In the genomic region with DNA sequence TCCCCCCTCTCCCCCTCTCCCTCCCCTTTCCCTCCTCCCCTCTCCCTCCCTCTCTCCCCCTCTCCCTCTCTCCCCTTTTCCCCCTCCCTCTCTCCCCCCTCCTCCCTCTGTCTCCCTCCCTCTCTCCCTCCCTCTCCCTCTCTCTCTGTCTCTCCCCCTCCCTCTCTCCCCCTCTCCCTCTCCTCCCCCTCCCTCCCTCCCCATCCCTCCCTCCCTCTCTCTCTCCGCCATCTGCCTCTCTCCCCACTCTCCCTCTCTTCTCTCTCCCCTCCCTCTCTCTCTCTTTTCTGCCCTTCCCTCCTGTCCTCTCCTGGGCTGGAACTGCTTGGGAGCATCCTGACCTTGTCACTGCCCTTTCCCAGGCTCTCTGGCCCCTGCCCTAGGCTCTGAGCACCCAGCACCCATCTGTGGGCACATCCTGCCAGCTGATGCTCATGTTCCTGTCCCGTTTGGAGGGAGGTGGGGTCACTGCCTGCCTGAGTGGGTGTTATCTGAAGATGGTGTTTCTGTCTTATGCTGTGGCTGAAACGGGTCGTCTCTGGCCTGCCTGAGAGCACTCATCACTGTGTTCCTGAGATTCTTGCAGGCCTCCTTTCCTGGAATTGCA, we compare ENCODE assay signal across 10 cellular contexts. TPM values are rescaled to one million over a fixed set of nuclear protein-coding genes. Genes with fewer than 3 reads are reported as not detected.
A peak's percentile ranks its signal among the peaks of the same experiment; 100 is the strongest.
DNase-seq lines count a peak whose midpoint lies in the region; ATAC-seq, FAIRE-seq and TF ChIP-seq lines count a peak whose summit lies in the region.
"Had no signal": no experiment of that assay in that cellular context is flagged by ENCODE, and none has a peak within 500 bp of the region (broad histone marks: within the 10 kb centered on the region; RNA-seq: fewer than 3 reads in every experiment).

No MANE protein-coding gene starts in this region.

- H3K9ac ChIP-seq in kidney (ENCODE audit: low read length in 2 of 2) = no peak overlapping the region
- H3K9ac ChIP-seq in mammary epithelial cell (ENCODE audit: insufficient read depth, low read length) = no peak overlapping the region

- no peak for DNase-seq in activated CD4-positive, alpha-beta T cell treated with anti-CD3 and anti-CD28 coated beads, Interleukin-2, amount 10 ng/mL, durations not matched to agents 24 days and 14 days
- no peak for DNase-seq in activated CD4-positive, alpha-beta T cell treated with anti-CD3 and anti-CD28 coated beads for 1 hour
- DNase-seq in T-helper 2 cell treated with Interferon-gamma antibody and Interleukin-4, amounts not matched to agents 5 μg/mL and 100 μg/mL, for 36 hours (ENCODE audit: low spot score) = peak; percentile 17
- DNase-seq in kidney = peak; percentile 39
- DNase-seq in stimulated activated effector memory CD8-positive, alpha-beta T cell treated with anti-CD3 and anti-CD28 coated beads, Interleukin-12 subunit alpha, Interleukin-12 subunit beta, amount 100 ng/mL, for 72 hours (ENCODE audit: low spot score in 2 of 2) = no peak
- DNase-seq in mammary epithelial cell = no peak
- DNase-seq: NCI-H1417 treated with DMSO at 0.1 percent for 48 hours had no signal

- no peak for ATAC-seq in stimulated activated effector memory CD8-positive, alpha-beta T cell treated with anti-CD3 and anti-CD28 coated beads, Interleukin-12 subunit alpha, Interleukin-12 subunit beta, amount 100 ng/mL, for 72 hours
- ATAC-seq in GM21390 (IDR thresholded peaks at IDR 0.05; ENCODE audit: unreplicated experiment) (no peak), HG03521 (IDR thresholded peaks at IDR 0.05; ENCODE audit: unreplicated experiment) (no peak)

- H4K20me1 ChIP-seq in mammary epithelial cell (ENCODE audit: insufficient read depth, low read length) = no peaks in the 10 kb centered on the region

- H3K27me3 ChIP-seq in mammary epithelial cell (ENCODE audit: insufficient read depth, low read length) = no peaks in the 10 kb centered on the region

- no peak overlapping the region for H3K4me3 ChIP-seq in kidney (ENCODE audit: low read length in 2 of 2)
- H3K4me3 ChIP-seq in mammary epithelial cell (replicated peaks in 1 of 3; ENCODE audit: insufficient read depth in 1 of 3, low read depth in 2 of 3, low read length in 3 of 3) = no peak overlapping the region

- peaks cover 11% of the 10 kb centered on the region for H3K4me1 Mint-ChIP-seq in activated CD4-positive, alpha-beta T cell treated with anti-CD3 and anti-CD28 coated beads, Interleukin-2, amount 10 ng/mL, durations not matched to agents 24 days and 14 days
- H3K4me1 Mint-ChIP-seq in T-helper 2 cell treated with Interferon-gamma antibody and Interleukin-4, amounts not matched to agents 5 μg/mL and 100 μg/mL, for 36 hours (ENCODE audit: low read depth) = peaks cover 11% of the 10 kb centered on the region
- peaks cover 15% of the 10 kb centered on the region for H3K4me1 Mint-ChIP-seq in stimulated activated effector memory CD8-positive, alpha-beta T cell treated with anti-CD3 and anti-CD28 coated beads, Interleukin-12 subunit alpha, Interleukin-12 subunit beta, amount 100 ng/mL, for 72 hours

- no peaks in the 10 kb centered on the region for H3K79me2 ChIP-seq in mammary epithelial cell (ENCODE audit: insufficient read depth, low read length)

- no peak for FAIRE-seq in kidney (lab: Jason Lieb, UNC)

- dilution Hi-C loops in mammary epithelial cell (cut with HindIII; ENCODE audit: low sequenced_read_pairs) = no loop called here

- H3K27ac Mint-ChIP-seq in activated CD4-positive, alpha-beta T cell treated with anti-CD3 and anti-CD28 coated beads, Interleukin-2, amount 10 ng/mL, durations not matched to agents 24 days and 14 days = peak overlapping the region; percentile 84
- peak overlapping the region; percentile 91 for H3K27ac Mint-ChIP-seq in T-helper 2 cell treated with Interferon-gamma antibody and Interleukin-4, amounts not matched to agents 5 μg/mL and 100 μg/mL, for 36 hours
- H3K27ac Mint-ChIP-seq in stimulated activated effector memory CD8-positive, alpha-beta T cell treated with anti-CD3 and anti-CD28 coated beads, Interleukin-12 subunit alpha, Interleukin-12 subunit beta, amount 100 ng/mL, for 72 hours = peak overlapping the region; percentile 91

- no peaks in the 10 kb centered on the region for H3K9me3 ChIP-seq in kidney (ENCODE audit: control insufficient read depth in 1 of 2, low read length in 2 of 2)
- no peaks in the 10 kb centered on the region for H3K9me3 ChIP-seq in mammary epithelial cell (replicated peaks; ENCODE audit: insufficient read depth, low read length)

- intact Hi-C loops in activated CD4-positive, alpha-beta T cell treated with anti-CD3 and anti-CD28 coated beads, Interleukin-2, amount 10 ng/mL, durations not matched to agents 24 days and 14 days (cut with micrococcal nuclease) = loop anchor here (1.0 to 5.0 kb wide), 4 partner anchors 83 to 313 kb away; a partner anchor contains a TSS
- intact Hi-C loops in kidney (cut with DNase I) (no loop called here), mammary epithelial cell (cut with micrococcal nuclease) (loop anchor here (5.0 kb wide), 2 partner anchors 143 to 313 kb away; a partner anchor contains a TSS)

- no peaks in the 10 kb centered on the region for H3K27me3 Mint-ChIP-seq in activated CD4-positive, alpha-beta T cell treated with anti-CD3 and anti-CD28 coated beads, Interleukin-2, amount 10 ng/mL, durations not matched to agents 24 days and 14 days
- no peaks in the 10 kb centered on the region for H3K27me3 Mint-ChIP-seq in T-helper 2 cell treated with Interferon-gamma antibody and Interleukin-4, amounts not matched to agents 5 μg/mL and 100 μg/mL, for 36 hours (ENCODE audit: low read depth)

- no peak overlapping the region for H2AFZ ChIP-seq in mammary epithelial cell (ENCODE audit: low read depth, low read length)

- no peak overlapping the region for H3K27ac ChIP-seq in kidney (ENCODE audit: low read depth in 2 of 2, low read length in 2 of 2)
- H3K27ac ChIP-seq in mammary epithelial cell (ENCODE audit: insufficient read depth, low read depth, low read length) = no peak overlapping the region

- 46% methylated on average over 3 of the region's 4 CpGs for WGBS in mammary epithelial cell (ENCODE audit: low coverage, missing lambda C conversion rate)

- CTCF ChIA-PET in mammary epithelial cell (lab: Charles Lee; ENCODE audit: low non-redundant PET) = no interaction called here

- no peaks in the 10 kb centered on the region for H3K36me3 Mint-ChIP-seq in activated CD4-positive, alpha-beta T cell treated with anti-CD3 and anti-CD28 coated beads, Interleukin-2, amount 10 ng/mL, durations not matched to agents 24 days and 14 days (ENCODE audit: low read depth)
- no peaks in the 10 kb centered on the region for H3K36me3 Mint-ChIP-seq in T-helper 2 cell treated with Interferon-gamma antibody and Interleukin-4, amounts not matched to agents 5 μg/mL and 100 μg/mL, for 36 hours (ENCODE audit: low read depth)
- H3K36me3 Mint-ChIP-seq in stimulated activated effector memory CD8-positive, alpha-beta T cell treated with anti-CD3 and anti-CD28 coated beads, Interleukin-12 subunit alpha, Interleukin-12 subunit beta, amount 100 ng/mL, for 72 hours = no peaks in the 10 kb centered on the region

- H3K4me1 ChIP-seq in kidney (ENCODE audit: control insufficient read depth in 1 of 2, insufficient read depth in 1 of 2, low read depth in 1 of 2, low read length in 2 of 2) = no peaks in the 10 kb centered on the region
- peaks cover 4% of the 10 kb centered on the region for H3K4me1 ChIP-seq in mammary epithelial cell (ENCODE audit: insufficient read depth, low read length)

- no TSS peak for BruUV-seq in mammary epithelial cell (replicated peaks; lab: Mats Ljungman, UMichigan)

- H3K36me3 ChIP-seq in kidney (ENCODE audit: control insufficient read depth in 1 of 2, insufficient read depth in 2 of 2, low read length in 2 of 2) (peaks cover 0 to 9% of the 10 kb centered on the region in 2 donors), mammary epithelial cell (ENCODE audit: insufficient read depth, low read length) (no peaks in the 10 kb centered on the region)

- no peaks in the 10 kb centered on the region for H3K9me3 Mint-ChIP-seq in activated CD4-positive, alpha-beta T cell treated with anti-CD3 and anti-CD28 coated beads, Interleukin-2, amount 10 ng/mL, durations not matched to agents 24 days and 14 days
- H3K9me3 Mint-ChIP-seq in T-helper 2 cell treated with Interferon-gamma antibody and Interleukin-4, amounts not matched to agents 5 μg/mL and 100 μg/mL, for 36 hours = no peaks in the 10 kb centered on the region
- no peaks in the 10 kb centered on the region for H3K9me3 Mint-ChIP-seq in stimulated activated effector memory CD8-positive, alpha-beta T cell treated with anti-CD3 and anti-CD28 coated beads, Interleukin-12 subunit alpha, Interleukin-12 subunit beta, amount 100 ng/mL, for 72 hours

- peak overlapping the region; percentile 26 for H3K4me3 Mint-ChIP-seq in activated CD4-positive, alpha-beta T cell treated with anti-CD3 and anti-CD28 coated beads, Interleukin-2, amount 10 ng/mL, durations not matched to agents 24 days and 14 days
- peak overlapping the region; percentile 59 for H3K4me3 Mint-ChIP-seq in T-helper 2 cell treated with Interferon-gamma antibody and Interleukin-4, amounts not matched to agents 5 μg/mL and 100 μg/mL, for 36 hours
- H3K4me3 Mint-ChIP-seq in stimulated activated effector memory CD8-positive, alpha-beta T cell treated with anti-CD3 and anti-CD28 coated beads, Interleukin-12 subunit alpha, Interleukin-12 subunit beta, amount 100 ng/mL, for 72 hours = peak overlapping the region; percentile 76

- in situ Hi-C loops in mammary epithelial cell (cut with MboI; ENCODE audit: low sequenced_read_pairs in 2 of 2) = no loop called here

- no peak overlapping the region for H3K4me2 ChIP-seq in mammary epithelial cell (ENCODE audit: insufficient read depth, low read depth, low read length)

- TF ChIP-seq CTCF in kidney (IDR thresholded peaks at IDR 0.05; ENCODE audit: borderline replicate concordance, extremely low read depth, insufficient read depth) = no peak
- no peak for TF ChIP-seq CTCF in mammary epithelial cell (conservative IDR thresholded peaks at IDR 0.05 in 1 of 2, IDR thresholded peaks at IDR 0.05 in 1 of 2; ENCODE audit: extremely low read depth in 1 of 2, insufficient read depth in 1 of 2, low read depth in 1 of 2, low read length in 2 of 2)

RNA-seq across cellular contexts. Expression of a gene that starts 10.8 kb away (rescaled TPM):
- 0.30 and 0.43 TPM in 2 replicates for total RNA-seq in activated CD4-positive, alpha-beta T cell treated with anti-CD3 and anti-CD28 coated beads, Interleukin-2, amount 10 ng/mL, durations not matched to agents 24 days and 14 days
- total RNA-seq in kidney (51.6 TPM), mammary epithelial cell (under 1 TPM in 1 of 2 donors, not detected in 1; 0.50 TPM)
- polyA plus RNA-seq in kidney (ENCODE audit: insufficient read depth, low read depth, low replicate concordance) (273 TPM), mammary epithelial cell (not detected)
- polyA minus RNA-seq in mammary epithelial cell = not detected
- polyA plus RNA-seq: AG04450 had no signal

RNA-seq across cellular contexts. Expression of a gene that starts 39.7 kb away (rescaled TPM):
- total RNA-seq in activated CD4-positive, alpha-beta T cell treated with anti-CD3 and anti-CD28 coated beads, Interleukin-2, amount 10 ng/mL, durations not matched to agents 24 days and 14 days = 10.8 and 12.0 TPM in 2 replicates
- total RNA-seq in kidney (8.7 TPM), mammary epithelial cell (1 to 10 TPM in 1 of 2 donors, under 1 TPM in 1; 0.26 to 5.0 TPM)
- polyA plus RNA-seq in kidney (ENCODE audit: insufficient read depth, low read depth, low replicate concordance) (3.7 TPM), mammary epithelial cell (6.2 TPM)
- 6.0 TPM for polyA minus RNA-seq in mammary epithelial cell

RNA-seq across cellular contexts. Expression of a gene that starts 46.7 kb away (rescaled TPM):
- total RNA-seq in activated CD4-positive, alpha-beta T cell treated with anti-CD3 and anti-CD28 coated beads, Interleukin-2, amount 10 ng/mL, durations not matched to agents 24 days and 14 days = 2.0 and 2.3 TPM in 2 replicates
- total RNA-seq in kidney (174 TPM), mammary epithelial cell (10 to 100 TPM in 1 of 2 donors, under 1 TPM in 1; 0.87 to 47.0 TPM)
- polyA plus RNA-seq in kidney (ENCODE audit: insufficient read depth, low read depth, low replicate concordance) (52.4 TPM), mammary epithelial cell (0.74 TPM)
- polyA minus RNA-seq in mammary epithelial cell = not detected

Comparison
In these comparisons a context has a peak if more than half of its experiments do, and no peak if none do; other contexts are left out.
1. DNase-seq: peak in T-helper 2 cell treated with Interferon-gamma antibody and Interleukin-4, amounts not matched to agents 5 μg/mL and 100 μg/mL, for 36 hours (single experiment) and kidney (single experiment); none in activated CD4-positive, alpha-beta T cell treated with anti-CD3 and anti-CD28 coated beads, Interleukin-2, amount 10 ng/mL, durations not matched to agents 24 days and 14 days (single experiment), activated CD4-positive, alpha-beta T cell treated with anti-CD3 and anti-CD28 coated beads for 1 hour (single experiment), stimulated activated effector memory CD8-positive, alpha-beta T cell treated with anti-CD3 and anti-CD28 coated beads, Interleukin-12 subunit alpha, Interleukin-12 subunit beta, amount 100 ng/mL, for 72 hours (0 of 2) and mammary epithelial cell (single experiment).
2. H3K4me3 Mint-ChIP-seq: peak in every context shown above with its lines; median percentile 76 in stimulated activated effector memory CD8-positive, alpha-beta T cell treated with anti-CD3 and anti-CD28 coated beads, Interleukin-12 subunit alpha, Interleukin-12 subunit beta, amount 100 ng/mL, for 72 hours; 59 in T-helper 2 cell treated with Interferon-gamma antibody and Interleukin-4, amounts not matched to agents 5 μg/mL and 100 μg/mL, for 36 hours; 26 in activated CD4-positive, alpha-beta T cell treated with anti-CD3 and anti-CD28 coated beads, Interleukin-2, amount 10 ng/mL, durations not matched to agents 24 days and 14 days.
3. RNA of a gene that starts 10.8 kb away (total RNA-seq): 51.6 TPM in kidney (single experiment); 0.50 TPM in mammary epithelial cell and 0.30 to 0.43 TPM in activated CD4-positive, alpha-beta T cell treated with anti-CD3 and anti-CD28 coated beads, Interleukin-2, amount 10 ng/mL, durations not matched to agents 24 days and 14 days; every median in the first group is over 10 times any median in the second.
4. Peak in every context shown above with its lines, with median percentiles within 50 percentile points of each other: H3K27ac Mint-ChIP-seq.